In genomic region chr1:116316373-116316772, GRCh38 we compare ENCODE assay signal across 23 cellular contexts.
"Had no signal": no experiment of that assay in that cellular context is flagged by ENCODE, and none has a peak within 500 bp of the region (broad histone marks: within the 10 kb centered on the region; RNA-seq: fewer than 3 reads in every experiment).

No MANE protein-coding gene starts in this region.

- DNase-seq: activated CD4-positive, alpha-beta T cell treated with anti-CD3 and anti-CD28 coated beads for 48 hours; activated CD4-positive, alpha-beta T cell treated with anti-CD3 and anti-CD28 coated beads, Interleukin-2, amount 50 U/mL, for 4 hours; activated CD4-positive, CD25-positive, alpha-beta regulatory T cell treated with anti-CD3 and anti-CD28 coated beads, Interleukin-2, amount 50 U/mL, for 72 hours; activated CD8-positive, alpha-beta memory T cell treated with anti-CD3 and anti-CD28 coated beads, Interleukin-2, amount 50 U/mL, for 48 hours; activated CD8-positive, alpha-beta T cell treated with anti-CD3 and anti-CD28 coated beads, Interleukin-2, amount 10 ng/mL, durations not matched to agents 7 days and 5 days; activated naive CD4-positive, alpha-beta T cell; activated T-cell treated with anti-CD3 and anti-CD28 coated beads, Interleukin-2, amount 50 U/mL, for 1 hour; aorta; KG1; MV-4-11; NCI-H1092 treated with DMSO at 0.1 percent for 48 hours; NCI-H1417 treated with DMSO at 0.1 percent for 48 hours; NCI-H1694; NCI-H2029; NCI-H2107; NCI-H2171 treated with DMSO at 0.1 percent for 48 hours; NCI-H345; NCI-H510A; PC-3; SHP77 had no signal

- H3K9me3 Mint-ChIP-seq: activated naive CD4-positive, alpha-beta T cell treated with anti-CD3 and anti-CD28 coated beads, Interleukin-2, amount 50 U/mL, for 24 hours; T-helper 1 cell treated with Interleukin-12 subunit alpha and Interleukin-12 subunit beta and Interleukin-4 antibody, amounts not matched to agents 30 μg/mL and 1 μg/mL, for 36 hours; WTC11 had no signal

- H3K27ac Mint-ChIP-seq: activated CD8-positive, alpha-beta T cell treated with anti-CD3 and anti-CD28 coated beads, Interleukin-2, amount 10 ng/mL, durations not matched to agents 7 days and 5 days; activated naive CD4-positive, alpha-beta T cell treated with anti-CD3 and anti-CD28 coated beads, Interleukin-2, amount 50 U/mL, for 24 hours; T-helper 1 cell treated with Interleukin-12 subunit alpha and Interleukin-12 subunit beta and Interleukin-4 antibody, amounts not matched to agents 30 μg/mL and 1 μg/mL, for 36 hours; WTC11 had no signal

- ATAC-seq: activated CD8-positive, alpha-beta T cell treated with anti-CD3 and anti-CD28 coated beads, Interleukin-2, amount 10 ng/mL, durations not matched to agents 7 days and 5 days; PC-3; WTC11 had no signal

- H3K27me3 Mint-ChIP-seq: activated naive CD4-positive, alpha-beta T cell treated with anti-CD3 and anti-CD28 coated beads, Interleukin-2, amount 50 U/mL, for 24 hours had no signal

- H3K36me3 Mint-ChIP-seq: activated naive CD4-positive, alpha-beta T cell treated with anti-CD3 and anti-CD28 coated beads, Interleukin-2, amount 50 U/mL, for 24 hours; WTC11 had no signal

- H3K4me3 Mint-ChIP-seq: activated CD8-positive, alpha-beta T cell treated with anti-CD3 and anti-CD28 coated beads, Interleukin-2, amount 10 ng/mL, durations not matched to agents 7 days and 5 days; activated naive CD4-positive, alpha-beta T cell treated with anti-CD3 and anti-CD28 coated beads, Interleukin-2, amount 50 U/mL, for 24 hours; T-helper 1 cell treated with Interleukin-12 subunit alpha and Interleukin-12 subunit beta and Interleukin-4 antibody, amounts not matched to agents 30 μg/mL and 1 μg/mL, for 36 hours; WTC11 had no signal
